Comparison of ENCODE assay signal across 12 cellular contexts in the genomic region with DNA sequence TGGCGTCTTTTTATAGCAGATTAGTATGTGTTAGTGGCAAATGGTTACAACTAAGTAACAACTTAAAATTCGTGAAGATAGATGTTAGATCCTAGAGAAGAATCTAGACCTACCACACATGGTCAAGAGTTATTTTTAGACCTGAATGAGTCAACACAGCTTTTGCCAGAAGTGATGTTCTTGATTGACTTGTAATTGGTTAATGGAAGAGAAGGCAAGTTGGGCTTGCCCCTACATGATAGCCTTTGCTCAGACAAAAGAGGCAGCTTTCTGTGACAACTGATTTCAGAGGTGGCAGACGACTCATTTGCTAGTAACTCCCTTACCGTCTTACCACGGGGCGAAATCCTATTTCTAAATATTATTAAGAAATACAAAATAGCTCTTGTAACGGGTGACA. TPM values are rescaled to one million over a fixed set of nuclear protein-coding genes. Genes with fewer than 3 reads are reported as not detected.
DNase-seq lines count a peak whose midpoint lies in the region; ATAC-seq and TF ChIP-seq lines count a peak whose summit lies in the region.
"Had no signal": no experiment of that assay in that cellular context is flagged by ENCODE, and none has a peak within 500 bp of the region (broad histone marks: within the 10 kb centered on the region; RNA-seq: fewer than 3 reads in every experiment).

No MANE protein-coding gene starts in this region.

- peak overlapping the region; percentile 7 for H3K4me2 ChIP-seq in hepatocyte

- no peaks in the 10 kb centered on the region for H3K9me3 ChIP-seq in hepatocyte (ENCODE audit: low read depth)
- H3K9me3 ChIP-seq: MG63 had no signal

- no peaks in the 10 kb centered on the region for H4K20me1 ChIP-seq in hepatocyte (ENCODE audit: insufficient read depth, poor library complexity, severe bottlenecking)

- ATAC-seq in HG02763 (IDR thresholded peaks at IDR 0.05; ENCODE audit: unreplicated experiment) (no peak), GM21528 (IDR thresholded peaks at IDR 0.05; ENCODE audit: low FRiP score, unreplicated experiment) (no peak)

- DNase-seq in DMS 273 (lab: John Stamatoyannopoulos, UW; ENCODE audit: unreplicated experiment) = peak; percentile 88
- peak; percentile 9 to 25 for DNase-seq in NCI-H1930 (lab: John Stamatoyannopoulos, UW)
- peak; percentile 29 for DNase-seq in astrocyte of the spinal cord (ENCODE audit: low read depth, low spot score)
- DNase-seq in hepatocyte (ENCODE audit: low spot score) = no peak
- no peak for DNase-seq in HCEC 1CT
- DNase-seq in head of caudate nucleus = no peak
- DNase-seq: activated naive CD8-positive, alpha-beta T cell treated with anti-CD3 and anti-CD28 coated beads for 36 hours; MG63; T-helper 9 cell had no signal

- H3K27ac ChIP-seq in hepatocyte = peak overlapping the region; percentile 74
- H3K27ac ChIP-seq: HL-60 had no signal

- intact Hi-C loops in head of caudate nucleus (cut with DNase I) = loop anchor here (10.0 kb wide), 1 partner anchor 81 kb away; no protein-coding TSS in a partner anchor

- in situ Hi-C loops in astrocyte of the spinal cord (cut with HindIII; ENCODE audit: low sequenced_read_pairs) = no loop called here

- peaks cover 6% of the 10 kb centered on the region for H3K4me1 ChIP-seq in hepatocyte (ENCODE audit: insufficient read depth)

- no peak overlapping the region for H3K4me3 ChIP-seq in astrocyte of the spinal cord (ENCODE audit: low read depth, low read length)
- no peak overlapping the region for H3K4me3 ChIP-seq in hepatocyte
- H3K4me3 ChIP-seq: MG63 had no signal

- no peaks in the 10 kb centered on the region for H3K79me2 ChIP-seq in hepatocyte

- no peaks in the 10 kb centered on the region for H3K27me3 ChIP-seq in hepatocyte

- 50% methylated on average over 7 of the region's 7 CpGs for WGBS in hepatocyte (ENCODE audit: low lambda C conversion rate, missing lambda C conversion rate)

- no peak for TF ChIP-seq CTCF in astrocyte of the spinal cord (IDR thresholded peaks at IDR 0.05; ENCODE audit: low read depth, low read length)
- TF ChIP-seq CTCF in hepatocyte (IDR thresholded peaks at IDR 0.05; ENCODE audit: poor library complexity) = no peak

- H3K36me3 ChIP-seq in hepatocyte (replicated peaks; ENCODE audit: insufficient read depth, low read depth) = no peaks in the 10 kb centered on the region
- H3K36me3 ChIP-seq: MG63 had no signal

- no peaks in the 10 kb centered on the region for H3K9me2 ChIP-seq in hepatocyte (replicated peaks; ENCODE audit: insufficient read depth)

- H2AFZ ChIP-seq in hepatocyte = no peak overlapping the region

RNA-seq across cellular contexts. Expression of gene CPE, which starts 4.9 kb away (rescaled TPM):
- total RNA-seq in hepatocyte = 85.2 and 106 TPM in 2 replicates
- 60.9 and 66.4 TPM in 2 replicates for polyA plus RNA-seq in hepatocyte
- total RNA-seq: activated naive CD8-positive, alpha-beta T cell treated with anti-CD3 and anti-CD28 coated beads for 36 hours had no signal

RNA-seq across cellular contexts. Expression of gene MSMO1, which starts 56.3 kb away (rescaled TPM):
- total RNA-seq in hepatocyte = 747 and 796 TPM in 2 replicates
- polyA plus RNA-seq in hepatocyte = 249 and 391 TPM in 2 replicates

Comparison
In these comparisons a context has a peak if more than half of its experiments do, and no peak if none do; other contexts are left out.
1. DNase-seq: peak in DMS 273 (single experiment), NCI-H1930 (2 of 2) and astrocyte of the spinal cord (single experiment); none in hepatocyte (single experiment), HCEC 1CT (single experiment) and head of caudate nucleus (0 of 42).